Comparison of ENCODE assay signal across 16 cellular contexts in genomic region chr7:45108863-45109262, GRCh38. TPM values are rescaled to one million over a fixed set of nuclear protein-coding genes. Genes with fewer than 3 reads are reported as not detected.
A peak's percentile ranks its signal among the peaks of the same experiment; 100 is the strongest.
DNase-seq lines count a peak whose midpoint lies in the region; ATAC-seq, FAIRE-seq and TF ChIP-seq lines count a peak whose summit lies in the region.
"Had no signal": no experiment of that assay in that cellular context is flagged by ENCODE, and none has a peak within 500 bp of the region (broad histone marks: within the 10 kb centered on the region; RNA-seq: fewer than 3 reads in every experiment).

No MANE protein-coding gene starts in this region.

- H3K27ac ChIP-seq in A549 (no peak overlapping the region), SU-DHL-6 (ENCODE audit: low read depth, low read length) (no peak overlapping the region), upper lobe of left lung (no peak overlapping the region)
- no peak overlapping the region for H3K27ac ChIP-seq in CD4-positive, CD25-positive, alpha-beta regulatory T cell (ENCODE audit: insufficient read depth, low read length, poor library complexity, severe bottlenecking)
- H3K27ac ChIP-seq: foreskin keratinocyte, prostate gland had no signal

- H3K27ac Mint-ChIP-seq in CD4-positive, CD25-positive, alpha-beta regulatory T cell: peak overlapping the region in 1 of 3 donors; percentile 60
- peak overlapping the region in 5 of 6 donors; percentile 20 to 79 (median 67) for H3K27ac Mint-ChIP-seq in immature natural killer cell
- H3K27ac Mint-ChIP-seq: T-cell had no signal

- no peak for ATAC-seq in A549
- no peak for ATAC-seq in CD4-positive, CD25-positive, alpha-beta regulatory T cell (ENCODE audit: low read depth in 2 of 2)
- ATAC-seq in GM18870 (IDR thresholded peaks at IDR 0.05; ENCODE audit: unreplicated experiment): no peak
- no peak for ATAC-seq in upper lobe of left lung (ENCODE audit: low FRiP score in 2 of 2)
- ATAC-seq: foreskin keratinocyte, T-cell had no signal

- H3K36me3 ChIP-seq in CD4-positive, CD25-positive, alpha-beta regulatory T cell (ENCODE audit: control insufficient read depth, insufficient read depth, low read length): peaks cover 56% of the 10 kb centered on the region
- H3K36me3 ChIP-seq in SU-DHL-6 (ENCODE audit: low read length): peaks cover 12% of the 10 kb centered on the region; the same call in 1 of the 2 replicates
- H3K36me3 ChIP-seq in upper lobe of left lung: peaks cover 36 to 54% (median 53%) of the 10 kb centered on the region in 4 donors

- TF ChIP-seq POLR2A in A549 (IDR thresholded peaks at IDR 0.05; ENCODE audit: low read length) (no peak), upper lobe of left lung (IDR thresholded peaks at IDR 0.05) (no peak)

- DNase-seq in A549 (ENCODE audit: low read depth in 1 of 2, low spot score in 1 of 2) (no peak), immature natural killer cell (no peak), superior temporal gyrus (ENCODE audit: extremely low spot score) (no peak), upper lobe of left lung (no peak)
- no peak for DNase-seq in CD4-positive, CD25-positive, alpha-beta regulatory T cell
- DNase-seq: activated CD8-positive, alpha-beta memory T cell treated with anti-CD3 and anti-CD28 coated beads for 24 hours; effector CD8-positive, alpha-beta T cell; foreskin keratinocyte; HCEC 1CT; MG63; stimulated activated CD4-positive, alpha-beta T cell treated with anti-CD3 and anti-CD28 coated beads, Interleukin-2, amount 100 ng/mL, for 24 hours; T-cell had no signal

- POLR2A ChIA-PET in A549 (lab: Yijun Ruan, JAX): no interaction called here

- TF ChIP-seq CTCF in A549 (IDR thresholded peaks at IDR 0.05) (no peak), SU-DHL-6 (IDR thresholded peaks at IDR 0.05; ENCODE audit: insufficient read depth, low read length, poor library complexity, severe bottlenecking) (no peak), upper lobe of left lung (IDR thresholded peaks at IDR 0.05) (no peak)

- peak overlapping the region; percentile 79 for H3K4me2 ChIP-seq in A549
- peak overlapping the region; percentile 23 for H3K4me2 ChIP-seq in SU-DHL-6 (ENCODE audit: low read depth, low read length, poor library complexity, severe bottlenecking)

- peaks cover 14% of the 10 kb centered on the region for H3K27me3 Mint-ChIP-seq in CD4-positive, CD25-positive, alpha-beta regulatory T cell
- H3K27me3 Mint-ChIP-seq in immature natural killer cell (ENCODE audit: low read depth in 3 of 3): peaks cover 8 to 22% (median 15%) of the 10 kb centered on the region in 3 donors
- H3K27me3 Mint-ChIP-seq: T-cell had no signal

- H3K9me3 Mint-ChIP-seq in CD4-positive, CD25-positive, alpha-beta regulatory T cell: peaks cover 0 to 1% (median 0%) of the 10 kb centered on the region in 7 donors
- H3K9me3 Mint-ChIP-seq in immature natural killer cell: no peaks in the 10 kb centered on the region
- H3K9me3 Mint-ChIP-seq: T-cell had no signal

- H3K9ac ChIP-seq in SU-DHL-6 (ENCODE audit: low read length): peak overlapping the region; percentile 0; the same call in 1 of the 2 replicates

- no peak overlapping the region for H2AFZ ChIP-seq in SU-DHL-6 (ENCODE audit: low read depth, low read length, severe bottlenecking)

- no peak for FAIRE-seq in A549 (lab: Jason Lieb, UNC)
- FAIRE-seq: astrocyte had no signal

- H3K36me3 Mint-ChIP-seq in CD4-positive, CD25-positive, alpha-beta regulatory T cell: peaks cover 15% of the 10 kb centered on the region
- H3K36me3 Mint-ChIP-seq in immature natural killer cell: peaks cover 4 to 17% (median 5%) of the 10 kb centered on the region in 3 donors

- H3K9me2 ChIP-seq in SU-DHL-6 (replicated peaks; ENCODE audit: insufficient read depth, low read length): no peaks in the 10 kb centered on the region

- no peaks in the 10 kb centered on the region for H3K9me3 ChIP-seq in A549
- H3K9me3 ChIP-seq in CD4-positive, CD25-positive, alpha-beta regulatory T cell (ENCODE audit: control insufficient read depth in 2 of 2, low read length in 2 of 2): no peaks in the 10 kb centered on the region
- no peaks in the 10 kb centered on the region for H3K9me3 ChIP-seq in SU-DHL-6 (ENCODE audit: insufficient read depth, low read length)
- H3K9me3 ChIP-seq in upper lobe of left lung: no peaks in the 10 kb centered on the region
- H3K9me3 ChIP-seq: MG63, prostate gland had no signal

- H3K4me1 ChIP-seq in A549 (peaks cover 28% of the 10 kb centered on the region), upper lobe of left lung (peaks cover 21 to 56% (median 37%) of the 10 kb centered on the region in 4 donors)
- H3K4me1 ChIP-seq in CD4-positive, CD25-positive, alpha-beta regulatory T cell (ENCODE audit: control insufficient read depth, insufficient read depth, low read length, poor library complexity, severe bottlenecking): peaks cover 42% of the 10 kb centered on the region
- H3K4me1 ChIP-seq: foreskin keratinocyte had no signal

- CTCF ChIA-PET in A549 (lab: Yijun Ruan, JAX): no interaction called here

- peaks cover 21% of the 10 kb centered on the region; the same call in 1 of the 2 replicates for H4K20me1 ChIP-seq in SU-DHL-6 (ENCODE audit: low read depth, low read length)

- H3K79me2 ChIP-seq in SU-DHL-6 (ENCODE audit: insufficient read depth, low read length): peaks cover 47% of the 10 kb centered on the region

- H3K4me3 ChIP-seq in A549 (no peak overlapping the region), SU-DHL-6 (ENCODE audit: insufficient read depth, low read length, poor library complexity, severe bottlenecking) (no peak overlapping the region), upper lobe of left lung (no peak overlapping the region)
- no peak overlapping the region for H3K4me3 ChIP-seq in CD4-positive, CD25-positive, alpha-beta regulatory T cell (ENCODE audit: low read depth, low read length)
- H3K4me3 ChIP-seq: MG63, prostate gland had no signal

- peaks cover 9% of the 10 kb centered on the region; the same call in 1 of the 2 replicates for H3F3A ChIP-seq in SU-DHL-6 (ENCODE audit: insufficient read depth)

- peak overlapping the region; percentile 9 to 46 (median 30) for H3K4me3 Mint-ChIP-seq in CD4-positive, CD25-positive, alpha-beta regulatory T cell
- H3K4me3 Mint-ChIP-seq in immature natural killer cell: no peak overlapping the region

- H3K4me1 Mint-ChIP-seq in CD4-positive, CD25-positive, alpha-beta regulatory T cell: peaks cover 20 to 54% (median 32%) of the 10 kb centered on the region in 4 donors
- H3K4me1 Mint-ChIP-seq in immature natural killer cell: peaks cover 50 to 56% of the 10 kb centered on the region in 2 donors

- 88% methylated on average over 8 of the region's 8 CpGs for WGBS in A549 (ENCODE audit: missing lambda C conversion rate)
- WGBS in upper lobe of left lung, 2 donors: 87 to 91% methylated on average over 5 to 8 of the region's 8 CpGs

- no peaks in the 10 kb centered on the region for H3K27me3 ChIP-seq in CD4-positive, CD25-positive, alpha-beta regulatory T cell (ENCODE audit: control insufficient read depth, insufficient read depth, low read length)
- H3K27me3 ChIP-seq in SU-DHL-6 (ENCODE audit: low read length): no peaks in the 10 kb centered on the region
- no peaks in the 10 kb centered on the region for H3K27me3 ChIP-seq in upper lobe of left lung
- H3K27me3 ChIP-seq: MG63 had no signal

- no peak for TF ChIP-seq RAD21 in A549 (conservative IDR thresholded peaks at IDR 0.05 in 1 of 2, IDR thresholded peaks at IDR 0.05 in 1 of 2)

- TF ChIP-seq EP300 in A549 (IDR thresholded peaks at IDR 0.05) (no peak), upper lobe of left lung (IDR thresholded peaks at IDR 0.05) (no peak)

TF ChIP-seq in A549, 52 proteins besides CTCF, POLR2A, EP300 and RAD21 (continues in another document):
- TF ChIP-seq ESRRA (IDR thresholded peaks at IDR 0.05; ENCODE audit: borderline replicate concordance, low read length): no peak
- no peak for TF ChIP-seq PBX3 (IDR thresholded peaks at IDR 0.05)
- TF ChIP-seq ZNF302 (CRISPR knock-in tag; IDR thresholded peaks at IDR 0.05): no peak

RNA-seq across cellular contexts. Expression of gene TBRG4, which starts 2.6 kb away (rescaled TPM):
- 100 and 135 TPM in 2 replicates for polyA plus RNA-seq in A549 (2011; rRNA removed)
- polyA plus RNA-seq in A549 (2012; cell fraction: cytosol; rRNA removed): 117 and 140 TPM in 2 replicates
- polyA plus RNA-seq in A549 (2012; cell fraction: nucleus; rRNA removed): 229 and 282 TPM in 2 replicates
- 82.2 to 88.8 TPM (median 86.9 TPM) in 3 replicates for polyA plus RNA-seq in A549 (2017; fragmentation: RNase III; extraction: RNeasy Plus Mini Kit Qiagen cat#74134 plus additional on column Dnase treatment)
- polyA minus RNA-seq in A549 (2011; rRNA and poly(A)+ RNA removed): 312 and 320 TPM in 2 replicates
- 48.4 TPM for total RNA-seq in CD4-positive, CD25-positive, alpha-beta regulatory T cell
- polyA plus RNA-seq in CD4-positive, CD25-positive, alpha-beta regulatory T cell: 10 to 100 TPM; 42.6 to 54.3 (median 45.2) TPM
- polyA plus RNA-seq in immature natural killer cell: 10 to 100 TPM; 39.5 to 56.9 (median 52.2) TPM
- 10 to 100 TPM; 24.2 to 92.2 (median 54.6) TPM for total RNA-seq in upper lobe of left lung

RNA-seq across cellular contexts. Expression of gene NACAD, which starts 20.1 kb away (rescaled TPM):
- 0.03 and 0.05 TPM in 2 replicates for polyA plus RNA-seq in A549 (2011; rRNA removed)
- polyA plus RNA-seq in A549 (2012; cell fraction: cytosol; rRNA removed): 0.03 and 0.05 TPM in 2 replicates
- polyA plus RNA-seq in A549 (2012; cell fraction: nucleus; rRNA removed): 0.13 and 0.18 TPM in 2 replicates
- polyA plus RNA-seq in A549 (2017; fragmentation: RNase III; extraction: RNeasy Plus Mini Kit Qiagen cat#74134 plus additional on column Dnase treatment): 0.30 to 0.43 TPM (median 0.40 TPM) in 3 replicates
- 0.12 TPM in 1 of 2 replicates, not detected in the other for polyA minus RNA-seq in A549 (2011; rRNA and poly(A)+ RNA removed)
- total RNA-seq in CD4-positive, CD25-positive, alpha-beta regulatory T cell: 0.07 TPM
- polyA plus RNA-seq in CD4-positive, CD25-positive, alpha-beta regulatory T cell: not detected
- under 1 TPM in 2 of 3 donors, not detected in 1; 0.26 to 0.65 TPM for polyA plus RNA-seq in immature natural killer cell
- 1 to 10 TPM; 1.0 to 4.3 (median 2.3) TPM for total RNA-seq in upper lobe of left lung

RNA-seq across cellular contexts. Expression of gene RAMP3, which starts 48.7 kb away (rescaled TPM):
- not detected in 2 replicates for polyA plus RNA-seq in A549 (2011; rRNA removed)
- not detected in 2 replicates for polyA plus RNA-seq in A549 (2012; cell fraction: cytosol; rRNA removed)
- polyA plus RNA-seq in A549 (2012; cell fraction: nucleus; rRNA removed): not detected in 2 replicates
- polyA plus RNA-seq in A549 (2017; fragmentation: RNase III; extraction: RNeasy Plus Mini Kit Qiagen cat#74134 plus additional on column Dnase treatment): not detected in 3 replicates
- not detected in 2 replicates for polyA minus RNA-seq in A549 (2011; rRNA and poly(A)+ RNA removed)
- total RNA-seq in CD4-positive, CD25-positive, alpha-beta regulatory T cell: not detected
- polyA plus RNA-seq in CD4-positive, CD25-positive, alpha-beta regulatory T cell: not detected
- not detected for polyA plus RNA-seq in immature natural killer cell
- total RNA-seq in upper lobe of left lung: 100 to 1,000 TPM in 3 of 6 donors, 10 to 100 TPM in 3; 33.5 to 306 (median 88.1) TPM
- total RNA-seq: astrocyte, foreskin keratinocyte had no signal
- polyA plus RNA-seq: foreskin keratinocyte had no signal

Comparison
In these comparisons a context has a peak if more than half of its experiments do, and no peak if none do; other contexts are left out.
1. H3K4me3 Mint-ChIP-seq: peak in CD4-positive, CD25-positive, alpha-beta regulatory T cell (4 of 4); none in immature natural killer cell (0 of 5).